In the genomic region with DNA sequence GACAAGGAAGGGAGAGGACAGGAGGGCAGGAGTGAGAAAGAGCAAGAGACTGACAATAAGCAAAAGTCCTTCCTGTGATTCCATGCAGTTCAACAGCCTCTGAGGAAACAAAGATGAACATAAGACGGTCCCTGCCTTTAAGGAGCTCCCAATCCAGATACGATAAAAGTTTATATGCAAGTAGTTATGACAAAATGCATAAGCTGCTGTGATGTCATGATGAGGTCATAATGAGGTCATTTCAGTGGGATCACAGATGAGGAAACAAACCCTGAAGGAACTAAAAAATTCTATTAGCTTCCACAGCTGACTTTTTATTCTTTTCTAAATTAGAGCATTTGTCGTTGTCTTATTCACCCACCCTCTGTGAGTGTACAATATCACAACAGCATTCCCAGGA, we compare ENCODE assay signal across 28 cellular contexts.
"Had no signal": no experiment of that assay in that cellular context is flagged by ENCODE, and none has a peak within 500 bp of the region (broad histone marks: within the 10 kb centered on the region; RNA-seq: fewer than 3 reads in every experiment).

No MANE protein-coding gene starts in this region.

- ATAC-seq: activated CD4-positive, alpha-beta T cell treated with anti-CD3 and anti-CD28 coated beads for 36 hours; activated naive CD4-positive, alpha-beta T cell treated with anti-CD3 and anti-CD28 coated beads, Interleukin-2, amount 50 U/mL, for 72 hours; activated T-cell treated with anti-CD3 and anti-CD28 coated beads, Interleukin-2, amount 50 U/mL, for 72 hours; gastroesophageal sphincter; heart right ventricle had no signal

- H3K79me2 ChIP-seq: hepatocyte had no signal

- H3K9me3 Mint-ChIP-seq: activated CD4-positive, alpha-beta memory T cell treated with anti-CD3 and anti-CD28 coated beads, Interleukin-2, amount 10 ng/mL, durations not matched to agents 7 days and 5 days; activated naive CD4-positive, alpha-beta T cell treated with anti-CD3 and anti-CD28 coated beads, Interleukin-2, amount 10 ng/mL, durations not matched to agents 7 days and 5 days; activated naive CD4-positive, alpha-beta T cell treated with anti-CD3 and anti-CD28 coated beads, Interleukin-2, amount 50 U/mL, for 72 hours; activated naive CD8-positive, alpha-beta T cell treated with anti-CD3 and anti-CD28 coated beads, Interleukin-2, amount 10 ng/mL, durations not matched to agents 7 days and 5 days; activated T-cell treated with anti-CD3 and anti-CD28 coated beads, Interleukin-2, amount 50 U/mL, for 24 hours; activated T-cell treated with anti-CD3 and anti-CD28 coated beads, Interleukin-2, amount 50 U/mL, for 72 hours; endodermal cell had no signal

- H2AFZ ChIP-seq: hepatocyte had no signal

- H3K36me3 ChIP-seq: ascending aorta, breast epithelium, cardiac muscle cell, colonic mucosa, esophagus muscularis mucosa, gastroesophageal sphincter, heart right ventricle had no signal

- H3K9me3 ChIP-seq: ascending aorta, breast epithelium, colonic mucosa, esophagus muscularis mucosa, gastroesophageal sphincter, heart right ventricle had no signal

- H3K4me3 ChIP-seq: ascending aorta, breast epithelium, cardiac muscle cell, colonic mucosa, esophagus muscularis mucosa, gastroesophageal sphincter, heart right ventricle, hepatocyte had no signal

- H3K4me2 ChIP-seq: hepatocyte had no signal

- H3K36me3 Mint-ChIP-seq: activated naive CD4-positive, alpha-beta T cell treated with anti-CD3 and anti-CD28 coated beads, Interleukin-2, amount 10 ng/mL, durations not matched to agents 7 days and 5 days; activated naive CD4-positive, alpha-beta T cell treated with anti-CD3 and anti-CD28 coated beads, Interleukin-2, amount 50 U/mL, for 72 hours; activated naive CD8-positive, alpha-beta T cell treated with anti-CD3 and anti-CD28 coated beads, Interleukin-2, amount 10 ng/mL, durations not matched to agents 7 days and 5 days; brain had no signal

- H3K27ac Mint-ChIP-seq: activated CD4-positive, alpha-beta memory T cell treated with anti-CD3 and anti-CD28 coated beads, Interleukin-2, amount 10 ng/mL, durations not matched to agents 7 days and 5 days; activated CD4-positive, alpha-beta T cell treated with anti-CD3 and anti-CD28 coated beads for 36 hours; activated CD4-positive, alpha-beta T cell treated with anti-CD3 and anti-CD28 coated beads, Interleukin-2, amount 10 ng/mL, durations not matched to agents 24 days and 14 days; activated naive CD4-positive, alpha-beta T cell treated with anti-CD3 and anti-CD28 coated beads, Interleukin-2, amount 10 ng/mL, durations not matched to agents 7 days and 5 days; activated naive CD4-positive, alpha-beta T cell treated with anti-CD3 and anti-CD28 coated beads, Interleukin-2, amount 50 U/mL, for 72 hours; activated naive CD8-positive, alpha-beta T cell treated with anti-CD3 and anti-CD28 coated beads, Interleukin-2, amount 10 ng/mL, durations not matched to agents 7 days and 5 days; activated T-cell treated with anti-CD3 and anti-CD28 coated beads, Interleukin-2, amount 50 U/mL, for 24 hours; activated T-cell treated with anti-CD3 and anti-CD28 coated beads, Interleukin-2, amount 50 U/mL, for 72 hours; brain; endodermal cell had no signal

- DNase-seq: activated CD4-positive, alpha-beta memory T cell treated with anti-CD3 and anti-CD28 coated beads, Interleukin-2, amount 10 ng/mL, durations not matched to agents 7 days and 5 days; activated CD4-positive, alpha-beta T cell treated with anti-CD3 and anti-CD28 coated beads for 36 hours; activated CD4-positive, alpha-beta T cell treated with anti-CD3 and anti-CD28 coated beads, Interleukin-2, amount 10 ng/mL, durations not matched to agents 24 days and 14 days; activated CD4-positive, CD25-positive, alpha-beta regulatory T cell; activated CD4-positive, CD25-positive, alpha-beta regulatory T cell treated with anti-CD3 and anti-CD28 coated beads, Interleukin-2, amount 50 U/mL, for 72 hours; activated CD8-positive, alpha-beta memory T cell treated with anti-CD3 and anti-CD28 coated beads, Interleukin-2, amount 50 U/mL, for 48 hours; activated gamma-delta T cell; activated naive CD4-positive, alpha-beta T cell; activated naive CD4-positive, alpha-beta T cell treated with anti-CD3 and anti-CD28 coated beads, Interleukin-2, amount 10 ng/mL, durations not matched to agents 7 days and 5 days; activated naive CD8-positive, alpha-beta T cell treated with anti-CD3 and anti-CD28 coated beads, Interleukin-2, amount 10 ng/mL, durations not matched to agents 7 days and 5 days; activated T-cell treated with anti-CD3 and anti-CD28 coated beads for 4 hours; activated T-cell treated with anti-CD3 and anti-CD28 coated beads, Interleukin-2, amount 50 U/mL, for 24 hours; activated T-cell treated with anti-CD3 and anti-CD28 coated beads, Interleukin-2, amount 50 U/mL, for 72 hours; central memory CD4-positive, alpha-beta T cell; cerebellar nuclear complex; colonic mucosa; effector memory CD4-positive, alpha-beta T cell; endodermal cell; foreskin melanocyte; heart right ventricle had no signal

- H3K4me3 Mint-ChIP-seq: activated CD4-positive, alpha-beta memory T cell treated with anti-CD3 and anti-CD28 coated beads, Interleukin-2, amount 10 ng/mL, durations not matched to agents 7 days and 5 days; activated CD4-positive, alpha-beta T cell treated with anti-CD3 and anti-CD28 coated beads for 36 hours; activated CD4-positive, alpha-beta T cell treated with anti-CD3 and anti-CD28 coated beads, Interleukin-2, amount 10 ng/mL, durations not matched to agents 24 days and 14 days; activated naive CD4-positive, alpha-beta T cell treated with anti-CD3 and anti-CD28 coated beads, Interleukin-2, amount 10 ng/mL, durations not matched to agents 7 days and 5 days; activated naive CD8-positive, alpha-beta T cell treated with anti-CD3 and anti-CD28 coated beads, Interleukin-2, amount 10 ng/mL, durations not matched to agents 7 days and 5 days; activated T-cell treated with anti-CD3 and anti-CD28 coated beads, Interleukin-2, amount 50 U/mL, for 24 hours; activated T-cell treated with anti-CD3 and anti-CD28 coated beads, Interleukin-2, amount 50 U/mL, for 72 hours; brain; endodermal cell had no signal

- H3K27ac ChIP-seq: ascending aorta, breast epithelium, cardiac muscle cell, colonic mucosa, esophagus muscularis mucosa, gastroesophageal sphincter, heart right ventricle, hepatocyte had no signal

- H3K4me1 Mint-ChIP-seq: activated CD4-positive, alpha-beta T cell treated with anti-CD3 and anti-CD28 coated beads, Interleukin-2, amount 10 ng/mL, durations not matched to agents 24 days and 14 days; activated naive CD4-positive, alpha-beta T cell treated with anti-CD3 and anti-CD28 coated beads, Interleukin-2, amount 10 ng/mL, durations not matched to agents 7 days and 5 days; activated naive CD8-positive, alpha-beta T cell treated with anti-CD3 and anti-CD28 coated beads, Interleukin-2, amount 10 ng/mL, durations not matched to agents 7 days and 5 days had no signal

- H3K4me1 ChIP-seq: ascending aorta, breast epithelium, colonic mucosa, esophagus muscularis mucosa, gastroesophageal sphincter had no signal

- H3K27me3 ChIP-seq: ascending aorta, breast epithelium, cardiac muscle cell, colonic mucosa, esophagus muscularis mucosa, gastroesophageal sphincter, heart right ventricle, hepatocyte had no signal

- H3K27me3 Mint-ChIP-seq: brain had no signal
